In genomic region chr10:114367041-114367675, GRCh38 we compare ENCODE assay signal across 12 cellular contexts. TPM values are rescaled to one million over a fixed set of nuclear protein-coding genes. Genes with fewer than 3 reads are reported as not detected.
DNase-seq lines count a peak whose midpoint lies in the region; ATAC-seq and TF ChIP-seq lines count a peak whose summit lies in the region.
"Had no signal": no experiment of that assay in that cellular context is flagged by ENCODE, and none has a peak within 500 bp of the region (broad histone marks: within the 10 kb centered on the region; RNA-seq: fewer than 3 reads in every experiment).

No MANE protein-coding gene starts in this region.

- peak overlapping the region; percentile 31 for H4K12ac ChIP-seq in trophoblast cell (ENCODE audit: low read depth, low read length)

- no peak for TF ChIP-seq CTCF in GM13977 (IDR thresholded peaks at IDR 0.05; ENCODE audit: extremely low read depth, insufficient read depth, missing control alignments)
- no peak for TF ChIP-seq CTCF in heart left ventricle (IDR thresholded peaks at IDR 0.05)

- H2BK120ac ChIP-seq in trophoblast cell (ENCODE audit: insufficient read depth, low read length, poor library complexity): peak overlapping the region; percentile 98

- H3K4me1 ChIP-seq in heart left ventricle: peaks cover 0 to 26% (median 3%) of the 10 kb centered on the region in 12 donors
- H3K4me1 ChIP-seq in trophoblast cell (ENCODE audit: control insufficient read depth in 1 of 2, insufficient read depth in 2 of 2, low read length in 2 of 2): peaks cover 39 to 44% of the 10 kb centered on the region in 2 experiments
- H3K4me1 ChIP-seq: BLaER1, gastrocnemius medialis had no signal

- in situ Hi-C loops in GM13977 (cut with MboI; ENCODE audit: low pct_unique_long_range_greater_than_20kb, low sequenced_read_pairs, unreplicated experiment): no loop called here

- intact Hi-C loops in heart left ventricle (cut with DNase I): no loop called here

- peak overlapping the region; percentile 92 for H4K91ac ChIP-seq in trophoblast cell (ENCODE audit: low read depth, low read length)

- no peak overlapping the region for H3K4me3 ChIP-seq in heart left ventricle
- no peak overlapping the region for H3K4me3 ChIP-seq in trophoblast cell (ENCODE audit: low read depth, low read length)
- H3K4me3 ChIP-seq: BLaER1, gastrocnemius medialis had no signal

- H3K18ac ChIP-seq in trophoblast cell (ENCODE audit: low read length): peak overlapping the region; percentile 96

- H2BK12ac ChIP-seq in trophoblast cell (ENCODE audit: low read length): peak overlapping the region; percentile 91

- peak overlapping the region; percentile 81 for H3K4ac ChIP-seq in trophoblast cell (ENCODE audit: low read depth, low read length)

- WGBS in heart left ventricle, 4 donors: 60 to 84% (median 68%) methylated on average over 3 of the region's 3 CpGs
- no CpG with 5 or more reads among the region's 3 CpGs for WGBS in trophoblast cell (ENCODE audit: extremely low coverage, insufficient coverage, insufficient read length)

- DNase-seq in GM13977 (ENCODE audit: low spot score) (peak; percentile 28), NCI-H146 treated with DMSO at 0.1 percent for 48 hours (lab: John Stamatoyannopoulos, UW; ENCODE audit: unreplicated experiment) (peak; percentile 19), heart left ventricle (no peak), trophoblast cell (peak; percentile 33 to 64), NCI-H2107 (lab: John Stamatoyannopoulos, UW) (no peak)
- DNase-seq: caudate nucleus, gastrocnemius medialis, NCI-H2029 had no signal

- H3K36me3 ChIP-seq in heart left ventricle (no peaks in the 10 kb centered on the region), trophoblast cell (ENCODE audit: control insufficient read depth in 1 of 2, insufficient read depth in 2 of 2, low read length in 2 of 2) (peaks cover 3 to 9% of the 10 kb centered on the region in 2 experiments)
- H3K36me3 ChIP-seq: BLaER1, gastrocnemius medialis had no signal

- H3K27me3 ChIP-seq in heart left ventricle: no peaks in the 10 kb centered on the region
- H3K27me3 ChIP-seq in trophoblast cell (ENCODE audit: insufficient read depth, low read length): no peaks in the 10 kb centered on the region
- H3K27me3 ChIP-seq: BLaER1 had no signal

- H3K27ac ChIP-seq in heart left ventricle (peak overlapping the region in 6 of 12 donors; percentile 2 to 59 (median 41)), trophoblast cell (ENCODE audit: low read depth, low read length) (peak overlapping the region; percentile 98)
- H3K27ac ChIP-seq: BLaER1, gastrocnemius medialis had no signal

- peaks cover 43% of the 10 kb centered on the region for H3K79me1 ChIP-seq in trophoblast cell (ENCODE audit: low read length)

- H2AFZ ChIP-seq in trophoblast cell (ENCODE audit: insufficient read depth, low read length, poor library complexity): no peak overlapping the region

- peak overlapping the region; percentile 96 for H2AK5ac ChIP-seq in trophoblast cell (ENCODE audit: low read length)

- H3K4me2 ChIP-seq in trophoblast cell (ENCODE audit: low read length): peak overlapping the region; percentile 47
- H3K4me2 ChIP-seq: BLaER1 had no signal

- H3K9ac ChIP-seq in trophoblast cell (ENCODE audit: low read length): no peak overlapping the region
- H3K9ac ChIP-seq: BLaER1 had no signal

- H4K8ac ChIP-seq in trophoblast cell (ENCODE audit: low read depth, low read length): peak overlapping the region; percentile 88

- peaks cover 17% of the 10 kb centered on the region for H3K79me2 ChIP-seq in trophoblast cell (ENCODE audit: control insufficient read depth, insufficient read depth, low read length, poor library complexity)

- H2BK5ac ChIP-seq in trophoblast cell (ENCODE audit: low read depth, low read length, poor library complexity): peak overlapping the region; percentile 98

- H3K14ac ChIP-seq in trophoblast cell (ENCODE audit: low read length): peak overlapping the region; percentile 71

- no peak overlapping the region for H3K23ac ChIP-seq in trophoblast cell (ENCODE audit: low read length)

- TF ChIP-seq POLR2A in heart left ventricle (IDR thresholded peaks at IDR 0.05): no peak

- ATAC-seq in heart left ventricle: peak; percentile 47 to 79 (median 62)
- ATAC-seq in GM19328 (IDR thresholded peaks at IDR 0.05; ENCODE audit: unreplicated experiment): no peak
- no peak for ATAC-seq in GM18858 (IDR thresholded peaks at IDR 0.05; ENCODE audit: unreplicated experiment)
- ATAC-seq in GM21390 (IDR thresholded peaks at IDR 0.05; ENCODE audit: unreplicated experiment): no peak
- ATAC-seq: gastrocnemius medialis had no signal

- H3K9me3 ChIP-seq in heart left ventricle: peaks cover 0 to 7% (median 0%) of the 10 kb centered on the region in 12 donors
- no peaks in the 10 kb centered on the region for H3K9me3 ChIP-seq in trophoblast cell (ENCODE audit: insufficient read depth, low read depth, low read length)
- H3K9me3 ChIP-seq: BLaER1, gastrocnemius medialis had no signal

RNA-seq across cellular contexts. Expression of gene AFAP1L2, which starts 37.1 kb away (rescaled TPM):
- 1 to 10 TPM; 2.8 to 8.2 (median 5.0) TPM for total RNA-seq in heart left ventricle
- polyA plus RNA-seq in heart left ventricle: 1 to 10 TPM; 2.8 to 3.0 TPM
- 41.9 and 43.1 TPM in 2 replicates for polyA plus RNA-seq in trophoblast cell (2013)

Comparison
In these comparisons a context has a peak if more than half of its experiments do, and no peak if none do; other contexts are left out.
1. DNase-seq: peak in GM13977 (single experiment), NCI-H146 treated with DMSO at 0.1 percent for 48 hours (single experiment) and trophoblast cell (2 of 2); none in heart left ventricle (0 of 5) and NCI-H2107 (single experiment).
2. ATAC-seq: peak in heart left ventricle (4 of 4); none in GM19328 (single experiment), GM18858 (single experiment) and GM21390 (single experiment).